14 cellular contexts compared by ENCODE assay signal in genomic region chr9:112556497-112557085, GRCh38.
DNase-seq lines count a peak whose midpoint lies in the region; ATAC-seq and TF ChIP-seq lines count a peak whose summit lies in the region.
"Had no signal": no experiment of that assay in that cellular context is flagged by ENCODE, and none has a peak within 500 bp of the region (broad histone marks: within the 10 kb centered on the region; RNA-seq: fewer than 3 reads in every experiment).

No MANE protein-coding gene starts in this region.

- peak overlapping the region; percentile 47 to 72 (median 66) for H3K27ac ChIP-seq in transverse colon
- H3K27ac ChIP-seq: gastroesophageal sphincter had no signal

- H3K36me3 ChIP-seq in transverse colon, result no peaks in the 10 kb centered on the region
- H3K36me3 ChIP-seq: gastroesophageal sphincter had no signal

- H3K36me3 Mint-ChIP-seq in CD14-positive monocyte, result peaks cover 0 to 2% of the 10 kb centered on the region in 2 donors
- H3K36me3 Mint-ChIP-seq in activated naive CD8-positive, alpha-beta T cell treated with anti-CD3 and anti-CD28 coated beads, Interleukin-2, amount 50 U/mL, for 24 hours (ENCODE audit: low read depth), result peaks cover 2% of the 10 kb centered on the region

- intact Hi-C loops in transverse colon (cut with DNase I; ENCODE audit: low total_unique reads) (no loop called here), CD14-positive monocyte (cut with micrococcal nuclease) (no loop called here)

- no peak for TF ChIP-seq POLR2A in transverse colon (IDR thresholded peaks at IDR 0.05)

- H3K4me3 Mint-ChIP-seq in CD14-positive monocyte, result no peak overlapping the region
- no peak overlapping the region for H3K4me3 Mint-ChIP-seq in activated naive CD8-positive, alpha-beta T cell treated with anti-CD3 and anti-CD28 coated beads, Interleukin-2, amount 50 U/mL, for 24 hours
- H3K4me3 Mint-ChIP-seq: activated T-cell treated with anti-CD3 and anti-CD28 coated beads, Interleukin-2, amount 50 U/mL, for 4 hours; central memory CD8-positive, alpha-beta T cell had no signal

- CTCF ChIA-PET in HEK293T (lab: Yijun Ruan, JAX), result no interaction called here

- TF ChIP-seq EP300 in transverse colon (IDR thresholded peaks at IDR 0.05; ENCODE audit: low read depth), result no peak

- POLR2A ChIA-PET in HEK293T (lab: Yijun Ruan, JAX), result no interaction called here

- no peaks in the 10 kb centered on the region for H3K27me3 ChIP-seq in transverse colon
- H3K27me3 ChIP-seq: gastroesophageal sphincter had no signal

- WGBS in transverse colon (ENCODE audit: low coverage in 1 of 2), 2 donors, result 74 to 75% methylated on average over 1 to 4 of the region's 4 CpGs

- H3K27me3 Mint-ChIP-seq in CD14-positive monocyte (ENCODE audit: low read depth in 3 of 3), result peaks cover 0 to 1% (median 1%) of the 10 kb centered on the region in 3 donors
- H3K27me3 Mint-ChIP-seq in activated naive CD8-positive, alpha-beta T cell treated with anti-CD3 and anti-CD28 coated beads, Interleukin-2, amount 50 U/mL, for 24 hours, result no peaks in the 10 kb centered on the region
- H3K27me3 Mint-ChIP-seq: central memory CD8-positive, alpha-beta T cell had no signal

- H3K9me3 Mint-ChIP-seq in CD14-positive monocyte, result peaks cover 0 to 1% (median 0%) of the 10 kb centered on the region in 7 donors
- H3K9me3 Mint-ChIP-seq in activated naive CD8-positive, alpha-beta T cell treated with anti-CD3 and anti-CD28 coated beads, Interleukin-2, amount 50 U/mL, for 24 hours, result no peaks in the 10 kb centered on the region
- H3K9me3 Mint-ChIP-seq: activated T-cell treated with anti-CD3 and anti-CD28 coated beads, Interleukin-2, amount 50 U/mL, for 4 hours; central memory CD8-positive, alpha-beta T cell had no signal

- H3K4me3 ChIP-seq in astrocyte of the spinal cord (ENCODE audit: low read depth, low read length), result no peak overlapping the region
- H3K4me3 ChIP-seq in transverse colon, result no peak overlapping the region
- H3K4me3 ChIP-seq: gastroesophageal sphincter had no signal

- H3K9me3 ChIP-seq in transverse colon, result no peaks in the 10 kb centered on the region
- H3K9me3 ChIP-seq: gastroesophageal sphincter had no signal

- TF ChIP-seq CTCF in astrocyte of the spinal cord (IDR thresholded peaks at IDR 0.05; ENCODE audit: low read depth, low read length), result no peak
- no peak for TF ChIP-seq CTCF in transverse colon (IDR thresholded peaks at IDR 0.05)
- TF ChIP-seq CTCF in CD14-positive monocyte (IDR thresholded peaks at IDR 0.05), result no peak

- ATAC-seq in activated naive CD8-positive, alpha-beta T cell treated with anti-CD3 and anti-CD28 coated beads, Interleukin-2, amount 50 U/mL, for 24 hours, result no peak
- ATAC-seq: activated T-cell treated with anti-CD3 and anti-CD28 coated beads, Interleukin-2, amount 50 U/mL, for 4 hours; gastroesophageal sphincter had no signal

- in situ Hi-C loops in astrocyte of the spinal cord (cut with HindIII; ENCODE audit: low sequenced_read_pairs), result no loop called here
- in situ Hi-C loops in transverse colon (cut with MboI; ENCODE audit: low pct_ligation_motif_present in 1 of 4, low pct_unique_long_range_greater_than_20kb in 1 of 4, low sequenced_read_pairs in 3 of 4), result no loop called here

- DNase-seq in HS-27A (ENCODE audit: low read depth), result peak; percentile 78
- DNase-seq in astrocyte of the spinal cord (ENCODE audit: low read depth, low spot score), result peak; percentile 45
- peak; percentile 83 for DNase-seq in iris pigment epithelial cell (ENCODE audit: low read depth)
- no peak for DNase-seq in transverse colon
- DNase-seq in CD14-positive monocyte (ENCODE audit: low spot score), result no peak
- no peak for DNase-seq in HEK293T (ENCODE audit: extremely low spot score)
- no peak for DNase-seq in activated naive CD8-positive, alpha-beta T cell treated with anti-CD3 and anti-CD28 coated beads, Interleukin-2, amount 50 U/mL, for 24 hours
- DNase-seq: activated CD4-positive, CD25-positive, alpha-beta regulatory T cell treated with anti-CD3 and anti-CD28 coated beads, Interleukin-2, amount 50 U/mL, for 72 hours; activated T-cell treated with anti-CD3 and anti-CD28 coated beads, Interleukin-2, amount 50 U/mL, for 4 hours; SIG-M5; stimulated activated CD4-positive, alpha-beta T cell treated with anti-CD3 and anti-CD28 coated beads, Interleukin-2, amount 100 ng/mL, for 48 hours; stimulated activated naive CD4-positive, alpha-beta T cell had no signal

- H3K27ac Mint-ChIP-seq in CD14-positive monocyte, result peak overlapping the region in 1 of 7 donors; percentile 28
- H3K27ac Mint-ChIP-seq in activated naive CD8-positive, alpha-beta T cell treated with anti-CD3 and anti-CD28 coated beads, Interleukin-2, amount 50 U/mL, for 24 hours, result no peak overlapping the region

- peaks cover 0 to 10% (median 6%) of the 10 kb centered on the region in 4 donors for H3K4me1 ChIP-seq in transverse colon
- H3K4me1 ChIP-seq: gastroesophageal sphincter had no signal

- no peaks in the 10 kb centered on the region for H3K4me1 Mint-ChIP-seq in CD14-positive monocyte
- no peaks in the 10 kb centered on the region for H3K4me1 Mint-ChIP-seq in activated naive CD8-positive, alpha-beta T cell treated with anti-CD3 and anti-CD28 coated beads, Interleukin-2, amount 50 U/mL, for 24 hours
- H3K4me1 Mint-ChIP-seq: central memory CD8-positive, alpha-beta T cell had no signal

TF ChIP-seq in HEK293T, 16 proteins besides CTCF, POLR2A, EP300 and RAD21:
- TF ChIP-seq ZNF384 (IDR thresholded peaks at IDR 0.05) (no peak), ARNT (IDR thresholded peaks at IDR 0.05) (no peak), PKNOX1 (IDR thresholded peaks at IDR 0.05) (no peak)

Comparison
In these comparisons a context has a peak if more than half of its experiments do, and no peak if none do; other contexts are left out.
1. DNase-seq: peak in HS-27A (single experiment), astrocyte of the spinal cord (single experiment) and iris pigment epithelial cell (single experiment); none in transverse colon (single experiment), CD14-positive monocyte (single experiment), HEK293T (single experiment) and activated naive CD8-positive, alpha-beta T cell treated with anti-CD3 and anti-CD28 coated beads, Interleukin-2, amount 50 U/mL, for 24 hours (single experiment).